In the genomic region with DNA sequence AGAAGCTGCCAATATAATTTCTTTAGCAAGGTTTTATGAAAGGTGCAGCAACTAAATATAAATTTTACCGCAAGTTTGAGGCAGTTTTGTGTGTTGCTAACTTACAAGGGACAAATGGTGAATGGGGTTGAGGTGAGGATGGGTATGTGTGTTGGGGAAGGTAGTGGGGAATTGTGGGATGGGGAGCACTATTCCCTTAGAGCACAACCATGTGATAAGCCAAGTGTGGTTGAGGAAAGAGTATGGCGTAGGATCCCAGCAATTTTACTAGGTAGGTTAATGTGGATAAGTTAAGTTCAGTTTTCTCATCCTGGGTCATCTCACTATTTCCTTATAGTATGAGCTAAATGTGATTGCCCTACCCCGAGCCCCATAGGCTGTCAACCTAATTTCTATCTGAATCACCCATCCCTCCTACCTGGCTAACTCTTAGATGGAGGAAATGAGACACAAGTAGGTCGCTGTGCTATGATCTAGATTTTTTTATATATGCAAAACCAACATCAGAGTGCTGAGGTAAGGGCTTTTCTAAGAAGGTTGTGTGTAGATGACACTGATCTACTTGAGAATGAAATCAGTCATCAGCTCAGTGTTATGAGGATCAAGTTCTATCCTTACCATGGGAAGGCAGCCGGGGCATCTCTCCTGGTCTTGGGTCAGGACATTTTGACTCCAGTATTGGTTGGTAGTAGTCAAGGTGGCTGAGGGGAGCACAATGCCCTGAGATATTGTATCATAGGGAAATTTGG, we compare ENCODE assay signal across 14 cellular contexts. TPM values are rescaled to one million over a fixed set of nuclear protein-coding genes. Genes with fewer than 3 reads are reported as not detected.
DNase-seq lines count a peak whose midpoint lies in the region; ATAC-seq and TF ChIP-seq lines count a peak whose summit lies in the region.
"Had no signal": no experiment of that assay in that cellular context is flagged by ENCODE, and none has a peak within 500 bp of the region (broad histone marks: within the 10 kb centered on the region; RNA-seq: fewer than 3 reads in every experiment).

No MANE protein-coding gene starts in this region.

- no peaks in the 10 kb centered on the region for H3K9me2 ChIP-seq in MM.1S (replicated peaks; ENCODE audit: insufficient read depth, low read length)
- H3K9me2 ChIP-seq in PC-9 (ENCODE audit: insufficient read depth): no peaks in the 10 kb centered on the region

- H3K4me3 Mint-ChIP-seq in stimulated activated naive B cell treated with anti-CD40 and anti-IgM and Interleukin-4, amounts not matched to agents 10 μg/mL and 1 μg/mL and 100 μg/mL, for 72 hours: peak overlapping the region; percentile 79 to 82

- H3K27ac Mint-ChIP-seq in activated naive CD4-positive, alpha-beta T cell treated with anti-CD3 and anti-CD28 coated beads, Interleukin-2, amount 50 U/mL, for 72 hours: peak overlapping the region; percentile 95 to 100
- peak overlapping the region; percentile 96 for H3K27ac Mint-ChIP-seq in stimulated activated naive B cell treated with anti-CD40 and anti-IgM and Interleukin-4, amounts not matched to agents 10 μg/mL and 1 μg/mL and 100 μg/mL, for 72 hours

- H2AFZ ChIP-seq in MM.1S (ENCODE audit: low read length): no peak overlapping the region
- H2AFZ ChIP-seq in PC-9: no peak overlapping the region

- H3K9me3 ChIP-seq in MM.1S (replicated peaks; ENCODE audit: insufficient read depth, low read length) (no peaks in the 10 kb centered on the region), PC-9 (ENCODE audit: insufficient read depth, low read depth) (no peaks in the 10 kb centered on the region)
- H3K9me3 ChIP-seq: neutrophil had no signal

- H3K4me1 ChIP-seq in MM.1S (ENCODE audit: low read length) (peaks cover 55% of the 10 kb centered on the region), PC-9 (replicated peaks; ENCODE audit: insufficient read depth) (no peaks in the 10 kb centered on the region)

- no peaks in the 10 kb centered on the region for H3K36me3 ChIP-seq in MM.1S (replicated peaks; ENCODE audit: insufficient read depth, low read length)
- H3K36me3 ChIP-seq in PC-9 (ENCODE audit: low read depth): no peaks in the 10 kb centered on the region
- H3K36me3 ChIP-seq: neutrophil had no signal

- peak; percentile 62 to 70 for ATAC-seq in activated naive CD4-positive, alpha-beta T cell treated with anti-CD3 and anti-CD28 coated beads, Interleukin-2, amount 50 U/mL, for 72 hours
- ATAC-seq in stimulated activated naive B cell treated with anti-CD40 and anti-IgM and Interleukin-4, amounts not matched to agents 10 μg/mL and 1 μg/mL and 100 μg/mL, for 72 hours (replicated peaks): peak; percentile 50 to 54
- ATAC-seq in HG03521 (IDR thresholded peaks at IDR 0.05; ENCODE audit: unreplicated experiment): no peak
- ATAC-seq: HCT116 had no signal

- H3K27ac ChIP-seq in MM.1S (ENCODE audit: low read length) (peak overlapping the region; percentile 57; the same call in 1 of the 2 replicates), PC-9 (no peak overlapping the region)
- H3K27ac ChIP-seq: neutrophil had no signal

- H3K4me2 ChIP-seq in MM.1S (ENCODE audit: low read depth, low read length) (peak overlapping the region; percentile 50), PC-9 (no peak overlapping the region)

- no peak overlapping the region for H3K9ac ChIP-seq in MM.1S (ENCODE audit: low read length)

- no peaks in the 10 kb centered on the region for H3K27me3 ChIP-seq in MM.1S (replicated peaks; ENCODE audit: insufficient read depth, low read length)
- peaks cover 38% of the 10 kb centered on the region; the same call in 1 of the 2 replicates for H3K27me3 ChIP-seq in PC-9 (ENCODE audit: insufficient read depth, low read depth)
- H3K27me3 ChIP-seq: neutrophil had no signal

- peaks cover 50 to 90% of the 10 kb centered on the region in 2 donors for H3K36me3 Mint-ChIP-seq in activated naive CD4-positive, alpha-beta T cell treated with anti-CD3 and anti-CD28 coated beads, Interleukin-2, amount 50 U/mL, for 72 hours
- peaks cover 65 to 80% of the 10 kb centered on the region in 2 donors for H3K36me3 Mint-ChIP-seq in stimulated activated naive B cell treated with anti-CD40 and anti-IgM and Interleukin-4, amounts not matched to agents 10 μg/mL and 1 μg/mL and 100 μg/mL, for 72 hours

- no TSS peak for BruUV-seq in PC-9 (replicated peaks; lab: Mats Ljungman, UMichigan)

- intact Hi-C loops in PC-9 (cut with micrococcal nuclease; ENCODE audit: unreplicated experiment): no loop called here

- peaks cover 0 to 7% of the 10 kb centered on the region in 2 donors for H3K9me3 Mint-ChIP-seq in activated naive CD4-positive, alpha-beta T cell treated with anti-CD3 and anti-CD28 coated beads, Interleukin-2, amount 50 U/mL, for 72 hours
- peaks cover 12 to 24% of the 10 kb centered on the region in 2 donors for H3K9me3 Mint-ChIP-seq in stimulated activated naive B cell treated with anti-CD40 and anti-IgM and Interleukin-4, amounts not matched to agents 10 μg/mL and 1 μg/mL and 100 μg/mL, for 72 hours

- H4K20me1 ChIP-seq in MM.1S (ENCODE audit: insufficient read depth, low read length) (no peaks in the 10 kb centered on the region), PC-9 (ENCODE audit: insufficient read depth) (no peaks in the 10 kb centered on the region)

- H3K4me3 ChIP-seq in MM.1S (ENCODE audit: low read length) (no peak overlapping the region), PC-9 (no peak overlapping the region)

- H3K4me1 Mint-ChIP-seq in stimulated activated naive B cell treated with anti-CD40 and anti-IgM and Interleukin-4, amounts not matched to agents 10 μg/mL and 1 μg/mL and 100 μg/mL, for 72 hours: peaks cover 62 to 94% of the 10 kb centered on the region in 2 donors

- H3K79me2 ChIP-seq in MM.1S (ENCODE audit: low read length): no peaks in the 10 kb centered on the region
- H3K79me2 ChIP-seq in PC-9 (ENCODE audit: low read depth): no peaks in the 10 kb centered on the region

- CTCF ChIA-PET in PC-9 (lab: Charles Lee): interaction anchor here (0.5 kb wide), 1 partner anchor 437 kb away, joined by 6 read pairs; no protein-coding TSS in a partner anchor

- H3K27me3 Mint-ChIP-seq in stimulated activated naive B cell treated with anti-CD40 and anti-IgM and Interleukin-4, amounts not matched to agents 10 μg/mL and 1 μg/mL and 100 μg/mL, for 72 hours: no peaks in the 10 kb centered on the region

- POLR2A ChIA-PET in PC-9 (lab: Charles Lee; ENCODE audit: unreplicated experiment): no interaction called here

- TF ChIP-seq CTCF in MM.1S (IDR thresholded peaks at IDR 0.05; ENCODE audit: low read length) (no peak), PC-9 (conservative IDR thresholded peaks at IDR 0.05) (no peak)

- peaks cover 9% of the 10 kb centered on the region; the same call in 1 of the 2 replicates for H3F3A ChIP-seq in MM.1S (ENCODE audit: insufficient read depth, low read length)
- no peaks in the 10 kb centered on the region for H3F3A ChIP-seq in PC-9 (ENCODE audit: insufficient read depth, low read depth)

- DNase-seq in activated effector memory CD4-positive, alpha-beta T cell treated with anti-CD3 and anti-CD28 coated beads, Interleukin-2, amount 50 U/mL, for 16 hours: peak; percentile 71
- no peak for DNase-seq in activated effector memory CD4-positive, alpha-beta T cell treated with Interleukin-2 at 50 U/mL for 16 hours
- DNase-seq in MM.1S (peak; percentile 73), PC-9 (no peak), NCI-H1694 (lab: John Stamatoyannopoulos, UW) (no peak)
- DNase-seq in activated naive CD4-positive, alpha-beta T cell treated with anti-CD3 and anti-CD28 coated beads, Interleukin-2, amount 50 U/mL, for 72 hours (ENCODE audit: low spot score in 2 of 2): no peak
- no peak for DNase-seq in stimulated activated naive B cell treated with anti-CD40 and anti-IgM and Interleukin-4, amounts not matched to agents 10 μg/mL and 1 μg/mL and 100 μg/mL, for 72 hours
- DNase-seq: DMS153, OCI-M1 had no signal

RNA-seq across cellular contexts. Expression of a gene that starts 23.8 kb away (rescaled TPM):
- total RNA-seq in activated naive CD4-positive, alpha-beta T cell treated with anti-CD3 and anti-CD28 coated beads, Interleukin-2, amount 50 U/mL, for 72 hours: 10 to 100 TPM; 84.3 to 96.3 TPM
- total RNA-seq in PC-9 (2021): not detected in 2 replicates
- total RNA-seq: epithelial cell of proximal tubule, skeletal muscle tissue had no signal

RNA-seq across cellular contexts. Expression of a gene that starts 43.8 kb away (rescaled TPM):
- total RNA-seq in activated naive CD4-positive, alpha-beta T cell treated with anti-CD3 and anti-CD28 coated beads, Interleukin-2, amount 50 U/mL, for 72 hours: 10 to 100 TPM; 14.9 to 37.0 TPM
- not detected in 2 replicates for total RNA-seq in PC-9 (2021)
- total RNA-seq: epithelial cell of proximal tubule had no signal

Comparison
In these comparisons a context has a peak if more than half of its experiments do, and no peak if none do; other contexts are left out.
1. DNase-seq: peak in activated effector memory CD4-positive, alpha-beta T cell treated with anti-CD3 and anti-CD28 coated beads, Interleukin-2, amount 50 U/mL, for 16 hours (single experiment) and MM.1S (single experiment); none in activated effector memory CD4-positive, alpha-beta T cell treated with Interleukin-2 at 50 U/mL for 16 hours (single experiment), activated naive CD4-positive, alpha-beta T cell treated with anti-CD3 and anti-CD28 coated beads, Interleukin-2, amount 50 U/mL, for 72 hours (0 of 2), stimulated activated naive B cell treated with anti-CD40 and anti-IgM and Interleukin-4, amounts not matched to agents 10 μg/mL and 1 μg/mL and 100 μg/mL, for 72 hours (single experiment), PC-9 (0 of 2) and NCI-H1694 (single experiment).
2. RNA of a gene that starts 23.8 kb away (total RNA-seq): 84.3 to 96.3 TPM in activated naive CD4-positive, alpha-beta T cell treated with anti-CD3 and anti-CD28 coated beads, Interleukin-2, amount 50 U/mL, for 72 hours; not detected in PC-9; every median in the first group is over 10 times any median in the second.
3. RNA of a gene that starts 43.8 kb away (total RNA-seq): 14.9 to 37.0 TPM in activated naive CD4-positive, alpha-beta T cell treated with anti-CD3 and anti-CD28 coated beads, Interleukin-2, amount 50 U/mL, for 72 hours; not detected in PC-9; every median in the first group is over 10 times any median in the second.